18 cellular contexts compared by ENCODE assay signal in the genomic region with DNA sequence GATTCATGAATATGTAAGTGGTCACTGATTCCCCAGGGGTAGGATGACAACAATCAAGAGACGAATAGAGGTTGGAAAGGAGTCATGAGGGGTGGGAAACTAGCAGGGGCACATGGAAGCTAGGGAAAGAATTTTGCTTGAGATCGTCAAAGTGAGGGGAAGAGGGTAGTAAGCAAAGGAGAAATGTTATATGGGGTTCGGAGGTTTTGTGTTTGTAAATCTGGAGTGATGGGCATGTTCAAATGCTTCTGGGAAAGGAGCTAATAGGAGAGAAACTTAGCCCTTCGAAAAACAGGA. TPM values are rescaled to one million over a fixed set of nuclear protein-coding genes. Genes with fewer than 3 reads are reported as not detected.
DNase-seq lines count a peak whose midpoint lies in the region; ATAC-seq lines count a peak whose summit lies in the region.
"Had no signal": no experiment of that assay in that cellular context is flagged by ENCODE, and none has a peak within 500 bp of the region (broad histone marks: within the 10 kb centered on the region; RNA-seq: fewer than 3 reads in every experiment).

No MANE protein-coding gene starts in this region.

- no peak overlapping the region for H3K9ac ChIP-seq in Karpas-422 (ENCODE audit: low read length)
- H3K9ac ChIP-seq: KMS-11 had no signal

- no peak for DNase-seq in stimulated activated naive CD8-positive, alpha-beta T cell treated with anti-CD3 and anti-CD28 coated beads, Interleukin-15, amount 100 ng/mL, for 72 hours
- DNase-seq in activated CD8-positive, alpha-beta T cell treated with anti-CD3 and anti-CD28 coated beads, Interleukin-2, amount 10 ng/mL, durations not matched to agents 7 days and 5 days = no peak
- DNase-seq in immature natural killer cell (no peak), NCI-H2227 treated with DMSO at 0.1 percent for 48 hours (lab: John Stamatoyannopoulos, UW) (no peak), midbrain (lab: John Stamatoyannopoulos, UW) (no peak), foreskin melanocyte (no peak), Karpas-422 (no peak)
- DNase-seq: activated gamma-delta T cell treated with Interleukin-2 at 50 U/mL for 16 hours, body of pancreas, cortex of kidney, NCI-H1048, NCI-H2081 treated with DMSO at 0.1 percent for 48 hours, NCI-H524 treated with DMSO at 0.1 percent for 48 hours, nucleus accumbens, SHP77 had no signal

- CTCF ChIA-PET in activated CD8-positive, alpha-beta T cell treated with anti-CD3 and anti-CD28 coated beads, Interleukin-2, amount 10 ng/mL, durations not matched to agents 7 days and 5 days (lab: Charles Lee) = interaction anchor here (1.3 kb wide), 3 partner anchors 60 to 156 kb away, joined by 3 read pairs; a partner anchor contains a TSS

- 0 out of 2 replicates have a peak, but pooled peaks cover under 1% of the 10 kb centered on the region for H3K79me2 ChIP-seq in Karpas-422 (ENCODE audit: low read length)

- H4K20me1 ChIP-seq in Karpas-422 (ENCODE audit: insufficient read depth, low read depth, low read length) = no peaks in the 10 kb centered on the region

- POLR2A ChIA-PET in activated CD8-positive, alpha-beta T cell treated with anti-CD3 and anti-CD28 coated beads, Interleukin-2, amount 10 ng/mL, durations not matched to agents 7 days and 5 days (lab: Charles Lee) = interaction anchor here (0.7 kb wide), 1 partner anchor 12 kb away, joined by 3 read pairs; no protein-coding TSS in a partner anchor

- H3K4me3 Mint-ChIP-seq in stimulated activated naive CD8-positive, alpha-beta T cell treated with anti-CD3 and anti-CD28 coated beads, Interleukin-15, Interleukin-2, amounts not matched to agents 100 ng/mL and 50 ng/mL, for 24 hours = no peak overlapping the region
- H3K4me3 Mint-ChIP-seq in stimulated activated naive CD8-positive, alpha-beta T cell treated with anti-CD3 and anti-CD28 coated beads, Interleukin-15, amount 100 ng/mL, for 72 hours = no peak overlapping the region
- H3K4me3 Mint-ChIP-seq in activated CD8-positive, alpha-beta T cell treated with anti-CD3 and anti-CD28 coated beads, Interleukin-2, amount 10 ng/mL, durations not matched to agents 7 days and 5 days = no peak overlapping the region
- no peak overlapping the region for H3K4me3 Mint-ChIP-seq in immature natural killer cell

- peaks cover 29% of the 10 kb centered on the region for H3K4me1 Mint-ChIP-seq in stimulated activated naive CD8-positive, alpha-beta T cell treated with anti-CD3 and anti-CD28 coated beads, Interleukin-15, Interleukin-2, amounts not matched to agents 100 ng/mL and 50 ng/mL, for 24 hours (ENCODE audit: low read depth)
- peaks cover 38% of the 10 kb centered on the region for H3K4me1 Mint-ChIP-seq in stimulated activated naive CD8-positive, alpha-beta T cell treated with anti-CD3 and anti-CD28 coated beads, Interleukin-15, amount 100 ng/mL, for 72 hours
- H3K4me1 Mint-ChIP-seq in activated CD8-positive, alpha-beta T cell treated with anti-CD3 and anti-CD28 coated beads, Interleukin-2, amount 10 ng/mL, durations not matched to agents 7 days and 5 days (ENCODE audit: low read depth) = peaks cover 41% of the 10 kb centered on the region
- peaks cover 13 to 32% of the 10 kb centered on the region in 2 donors for H3K4me1 Mint-ChIP-seq in immature natural killer cell

- H3K27me3 ChIP-seq in Karpas-422 (ENCODE audit: low read length) = no peaks in the 10 kb centered on the region
- H3K27me3 ChIP-seq: body of pancreas, right atrium auricular region had no signal

- no peaks in the 10 kb centered on the region for H3K9me2 ChIP-seq in Karpas-422 (replicated peaks; ENCODE audit: insufficient read depth, low read length)

- no peak overlapping the region for H3K27ac ChIP-seq in Karpas-422 (ENCODE audit: low read length)
- H3K27ac ChIP-seq: body of pancreas, KMS-11, right atrium auricular region had no signal

- peaks cover 25% of the 10 kb centered on the region; the same call in 1 of the 2 replicates for H3K36me3 ChIP-seq in Karpas-422 (ENCODE audit: insufficient read depth, low read length)

- H3K4me2 ChIP-seq in Karpas-422 (ENCODE audit: low read depth, low read length, poor library complexity, severe bottlenecking) = no peak overlapping the region
- H3K4me2 ChIP-seq: KMS-11 had no signal

- H3K9me3 Mint-ChIP-seq in stimulated activated naive CD8-positive, alpha-beta T cell treated with anti-CD3 and anti-CD28 coated beads, Interleukin-15, Interleukin-2, amounts not matched to agents 100 ng/mL and 50 ng/mL, for 24 hours = no peaks in the 10 kb centered on the region
- H3K9me3 Mint-ChIP-seq in stimulated activated naive CD8-positive, alpha-beta T cell treated with anti-CD3 and anti-CD28 coated beads, Interleukin-15, amount 100 ng/mL, for 72 hours = no peaks in the 10 kb centered on the region
- H3K9me3 Mint-ChIP-seq in activated CD8-positive, alpha-beta T cell treated with anti-CD3 and anti-CD28 coated beads, Interleukin-2, amount 10 ng/mL, durations not matched to agents 7 days and 5 days (ENCODE audit: insufficient read depth) = no peaks in the 10 kb centered on the region
- H3K9me3 Mint-ChIP-seq in immature natural killer cell = no peaks in the 10 kb centered on the region

- H3K9me3 ChIP-seq in Karpas-422 (ENCODE audit: low read length) = no peaks in the 10 kb centered on the region
- H3K9me3 ChIP-seq: body of pancreas, right atrium auricular region had no signal

- no peak for ATAC-seq in stimulated activated naive CD8-positive, alpha-beta T cell treated with anti-CD3 and anti-CD28 coated beads, Interleukin-15, amount 100 ng/mL, for 72 hours
- ATAC-seq in activated CD8-positive, alpha-beta T cell treated with anti-CD3 and anti-CD28 coated beads, Interleukin-2, amount 10 ng/mL, durations not matched to agents 7 days and 5 days = no peak
- ATAC-seq: body of pancreas had no signal

- no peak overlapping the region for H2AFZ ChIP-seq in Karpas-422 (ENCODE audit: low read length)

- H3K27ac Mint-ChIP-seq in stimulated activated naive CD8-positive, alpha-beta T cell treated with anti-CD3 and anti-CD28 coated beads, Interleukin-15, Interleukin-2, amounts not matched to agents 100 ng/mL and 50 ng/mL, for 24 hours = peak overlapping the region; percentile 62
- H3K27ac Mint-ChIP-seq in stimulated activated naive CD8-positive, alpha-beta T cell treated with anti-CD3 and anti-CD28 coated beads, Interleukin-15, amount 100 ng/mL, for 72 hours = peak overlapping the region in 1 of 2 donors; percentile 47
- peak overlapping the region; percentile 41 for H3K27ac Mint-ChIP-seq in activated CD8-positive, alpha-beta T cell treated with anti-CD3 and anti-CD28 coated beads, Interleukin-2, amount 10 ng/mL, durations not matched to agents 7 days and 5 days
- peak overlapping the region; percentile 0 to 49 (median 25) for H3K27ac Mint-ChIP-seq in immature natural killer cell

- no peaks in the 10 kb centered on the region for H3K4me1 ChIP-seq in Karpas-422 (ENCODE audit: low read length)
- H3K4me1 ChIP-seq: right atrium auricular region had no signal

- no peaks in the 10 kb centered on the region for H3K27me3 Mint-ChIP-seq in stimulated activated naive CD8-positive, alpha-beta T cell treated with anti-CD3 and anti-CD28 coated beads, Interleukin-15, Interleukin-2, amounts not matched to agents 100 ng/mL and 50 ng/mL, for 24 hours
- no peaks in the 10 kb centered on the region for H3K27me3 Mint-ChIP-seq in stimulated activated naive CD8-positive, alpha-beta T cell treated with anti-CD3 and anti-CD28 coated beads, Interleukin-15, amount 100 ng/mL, for 72 hours
- H3K27me3 Mint-ChIP-seq in activated CD8-positive, alpha-beta T cell treated with anti-CD3 and anti-CD28 coated beads, Interleukin-2, amount 10 ng/mL, durations not matched to agents 7 days and 5 days (ENCODE audit: low read depth) = no peaks in the 10 kb centered on the region
- H3K27me3 Mint-ChIP-seq in immature natural killer cell (ENCODE audit: low read depth in 3 of 3) = peaks cover 0 to 11% (median 0%) of the 10 kb centered on the region in 3 donors

- H3K36me3 Mint-ChIP-seq in stimulated activated naive CD8-positive, alpha-beta T cell treated with anti-CD3 and anti-CD28 coated beads, Interleukin-15, Interleukin-2, amounts not matched to agents 100 ng/mL and 50 ng/mL, for 24 hours (ENCODE audit: low read depth) = peaks cover 59% of the 10 kb centered on the region
- H3K36me3 Mint-ChIP-seq in activated CD8-positive, alpha-beta T cell treated with anti-CD3 and anti-CD28 coated beads, Interleukin-2, amount 10 ng/mL, durations not matched to agents 7 days and 5 days (ENCODE audit: low read depth) = peaks cover 68% of the 10 kb centered on the region
- H3K36me3 Mint-ChIP-seq in immature natural killer cell = peaks cover 16 to 46% (median 17%) of the 10 kb centered on the region in 3 donors

- no peak overlapping the region for H3K4me3 ChIP-seq in Karpas-422 (ENCODE audit: low read length)
- H3K4me3 ChIP-seq: body of pancreas, right atrium auricular region had no signal

RNA-seq across cellular contexts. Expression of a gene that starts 7.9 kb away (rescaled TPM):
- total RNA-seq in activated CD8-positive, alpha-beta T cell treated with anti-CD3 and anti-CD28 coated beads, Interleukin-2, amount 10 ng/mL, durations not matched to agents 7 days and 5 days = 1,000 to 10,000 TPM; 1,835 to 1,964 TPM
- polyA plus RNA-seq in immature natural killer cell = 100 to 1,000 TPM; 355 to 912 (median 682) TPM
- 726 and 1,593 TPM in 2 replicates for total RNA-seq in Karpas-422 (2014; rRNA removed; shearing (Covaris generic); ENCODE audit: low replicate concordance)

RNA-seq across cellular contexts. Expression of a gene that starts 11.9 kb away (rescaled TPM):
- 1 to 10 TPM; 6.7 to 8.5 TPM for total RNA-seq in activated CD8-positive, alpha-beta T cell treated with anti-CD3 and anti-CD28 coated beads, Interleukin-2, amount 10 ng/mL, durations not matched to agents 7 days and 5 days
- 1 to 10 TPM; 1.8 to 4.7 (median 2.6) TPM for polyA plus RNA-seq in immature natural killer cell
- 13.1 and 13.3 TPM in 2 replicates for total RNA-seq in Karpas-422 (2014; rRNA removed; shearing (Covaris generic); ENCODE audit: low replicate concordance)

RNA-seq across cellular contexts. Expression of a gene that starts 40.8 kb away (rescaled TPM):
- 1 to 10 TPM; 4.0 to 4.6 TPM for total RNA-seq in activated CD8-positive, alpha-beta T cell treated with anti-CD3 and anti-CD28 coated beads, Interleukin-2, amount 10 ng/mL, durations not matched to agents 7 days and 5 days
- 1 to 10 TPM; 1.3 to 4.7 (median 1.7) TPM for polyA plus RNA-seq in immature natural killer cell
- 2.6 and 3.1 TPM in 2 replicates for total RNA-seq in Karpas-422 (2014; rRNA removed; shearing (Covaris generic); ENCODE audit: low replicate concordance)

RNA-seq across cellular contexts. Expression of a gene that starts 59.7 kb away (rescaled TPM):
- 10 to 100 TPM; 22.0 to 22.6 TPM for total RNA-seq in activated CD8-positive, alpha-beta T cell treated with anti-CD3 and anti-CD28 coated beads, Interleukin-2, amount 10 ng/mL, durations not matched to agents 7 days and 5 days
- 1 to 10 TPM in 1 of 3 donors, under 1 TPM in 2; 0.64 to 5.6 (median 0.66) TPM for polyA plus RNA-seq in immature natural killer cell
- total RNA-seq in Karpas-422 (2014; rRNA removed; shearing (Covaris generic); ENCODE audit: low replicate concordance) = 6.2 and 14.7 TPM in 2 replicates
